In the genomic region with DNA sequence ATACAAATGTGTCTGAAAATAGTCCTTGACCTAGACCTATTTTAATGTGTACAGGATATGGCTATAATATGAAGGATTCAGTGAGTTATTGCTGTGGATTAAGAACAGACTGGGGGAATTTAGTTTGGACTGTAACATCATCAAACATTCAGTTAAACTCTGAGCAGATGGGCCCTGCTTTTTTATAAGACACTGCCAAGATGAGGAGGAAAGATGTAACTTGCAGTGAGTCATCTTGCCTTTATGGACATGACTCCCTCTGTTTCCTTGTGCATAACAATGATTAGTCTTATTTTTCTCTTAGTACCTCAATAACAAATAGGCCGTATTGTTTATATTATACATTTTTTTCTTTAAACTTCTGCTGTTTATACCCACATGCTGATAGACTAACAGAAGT, we compare ENCODE assay signal across 1 cellular context.
TF ChIP-seq lines count a peak whose summit lies in the region.

No MANE protein-coding gene starts in this region.

TF ChIP-seq in H1, 55 proteins besides CTCF, POLR2A, EP300 and RAD21:
- TF ChIP-seq CHD1 (IDR thresholded peaks at IDR 0.05; ENCODE audit: low read depth, low read length): no peak
- TF ChIP-seq HDAC2 (IDR thresholded peaks at IDR 0.05; ENCODE audit: borderline replicate concordance in 1 of 2, low read depth in 2 of 2, low read length in 2 of 2): no peak
